In the genomic region with DNA sequence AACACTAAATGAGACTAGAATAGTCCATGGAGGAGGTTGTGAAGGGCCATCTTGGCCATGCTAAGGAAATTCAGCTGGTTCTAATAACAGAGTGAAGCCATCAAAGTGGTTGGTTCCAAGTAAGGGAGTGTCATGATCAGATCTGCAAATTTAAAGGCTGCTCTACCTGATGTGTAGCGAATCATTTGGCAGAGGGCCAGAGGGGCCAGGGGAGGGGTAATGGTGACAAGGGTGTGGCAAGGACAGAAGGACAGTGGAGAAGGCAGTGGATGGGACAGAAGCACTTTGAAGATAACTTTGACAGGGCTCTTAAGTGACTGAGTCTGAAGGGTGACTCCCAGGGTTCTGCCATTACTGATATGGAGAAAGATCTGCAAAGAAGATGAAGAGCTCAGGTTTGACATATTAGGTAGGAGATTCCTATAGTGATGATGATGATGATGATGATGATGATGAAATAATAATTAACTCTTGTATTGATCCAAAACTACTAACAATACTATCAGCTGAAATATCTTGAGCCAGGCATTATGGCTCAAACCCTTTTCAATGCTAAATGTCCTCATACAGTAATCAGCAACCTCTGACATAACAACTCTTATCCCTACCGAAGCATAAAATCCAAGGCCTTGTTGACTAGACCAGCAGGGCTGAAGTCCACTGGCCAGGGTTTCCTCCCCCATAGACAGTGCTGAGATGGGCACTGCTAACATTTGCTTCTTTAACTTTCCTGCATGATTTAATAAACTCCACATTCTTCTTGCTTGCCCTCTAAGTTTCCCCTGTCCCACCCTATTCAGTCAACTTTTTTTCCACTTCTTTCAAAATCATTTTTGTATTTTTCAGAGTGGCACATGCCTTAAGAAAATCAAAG, we compare ENCODE assay signal across 17 cellular contexts.
"Had no signal": no experiment of that assay in that cellular context is flagged by ENCODE, and none has a peak within 500 bp of the region (broad histone marks: within the 10 kb centered on the region; RNA-seq: fewer than 3 reads in every experiment).

No MANE protein-coding gene starts in this region.

- H3K27ac Mint-ChIP-seq: activated CD4-positive, alpha-beta memory T cell treated with anti-CD3 and anti-CD28 coated beads for 36 hours; activated CD8-positive, alpha-beta memory T cell treated with anti-CD3 and anti-CD28 coated beads, Interleukin-2, amount 10 ng/mL, durations not matched to agents 7 days and 5 days; activated naive CD8-positive, alpha-beta T cell treated with anti-CD3 and anti-CD28 coated beads, Interleukin-2, amount 10 ng/mL, durations not matched to agents 7 days and 5 days; endodermal cell had no signal

- H3K27me3 ChIP-seq: gastrocnemius medialis, heart right ventricle, transverse colon had no signal

- H3K9me3 ChIP-seq: gastrocnemius medialis, heart right ventricle, transverse colon had no signal

- H3K27me3 Mint-ChIP-seq: activated CD4-positive, alpha-beta memory T cell treated with anti-CD3 and anti-CD28 coated beads for 36 hours; activated CD4-positive, alpha-beta T cell treated with anti-CD3 and anti-CD28 coated beads for 36 hours; activated CD8-positive, alpha-beta memory T cell treated with anti-CD3 and anti-CD28 coated beads, Interleukin-2, amount 10 ng/mL, durations not matched to agents 7 days and 5 days; activated naive CD8-positive, alpha-beta T cell treated with anti-CD3 and anti-CD28 coated beads, Interleukin-2, amount 10 ng/mL, durations not matched to agents 7 days and 5 days had no signal

- H3K4me1 Mint-ChIP-seq: activated CD4-positive, alpha-beta T cell treated with anti-CD3 and anti-CD28 coated beads for 36 hours; activated CD8-positive, alpha-beta memory T cell treated with anti-CD3 and anti-CD28 coated beads, Interleukin-2, amount 10 ng/mL, durations not matched to agents 7 days and 5 days; activated naive CD8-positive, alpha-beta T cell treated with anti-CD3 and anti-CD28 coated beads, Interleukin-2, amount 10 ng/mL, durations not matched to agents 7 days and 5 days; endodermal cell; natural killer cell had no signal

- H3K27ac ChIP-seq: gastrocnemius medialis, heart right ventricle, transverse colon had no signal

- H3K4me3 Mint-ChIP-seq: activated CD4-positive, alpha-beta memory T cell treated with anti-CD3 and anti-CD28 coated beads for 36 hours; activated CD4-positive, alpha-beta T cell treated with anti-CD3 and anti-CD28 coated beads for 36 hours; activated CD8-positive, alpha-beta memory T cell treated with anti-CD3 and anti-CD28 coated beads, Interleukin-2, amount 10 ng/mL, durations not matched to agents 7 days and 5 days; activated naive CD8-positive, alpha-beta T cell treated with anti-CD3 and anti-CD28 coated beads, Interleukin-2, amount 10 ng/mL, durations not matched to agents 7 days and 5 days; activated T-cell treated with anti-CD3 and anti-CD28 coated beads, Interleukin-2, amount 50 U/mL, for 4 hours; endodermal cell; natural killer cell had no signal

- ATAC-seq: activated CD4-positive, alpha-beta T cell treated with anti-CD3 and anti-CD28 coated beads for 36 hours; activated CD8-positive, alpha-beta memory T cell treated with anti-CD3 and anti-CD28 coated beads, Interleukin-2, amount 10 ng/mL, durations not matched to agents 7 days and 5 days; activated T-cell treated with anti-CD3 and anti-CD28 coated beads, Interleukin-2, amount 50 U/mL, for 4 hours; gastrocnemius medialis; heart right ventricle; natural killer cell had no signal

- H3K4me3 ChIP-seq: gastrocnemius medialis, heart right ventricle, transverse colon had no signal

- H3K4me1 ChIP-seq: heart right ventricle, transverse colon had no signal

- H3K9me3 Mint-ChIP-seq: activated CD4-positive, alpha-beta memory T cell treated with anti-CD3 and anti-CD28 coated beads for 36 hours; activated naive CD8-positive, alpha-beta T cell treated with anti-CD3 and anti-CD28 coated beads, Interleukin-2, amount 10 ng/mL, durations not matched to agents 7 days and 5 days; activated T-cell treated with anti-CD3 and anti-CD28 coated beads, Interleukin-2, amount 50 U/mL, for 4 hours; endodermal cell; natural killer cell had no signal

- DNase-seq: activated CD4-positive, alpha-beta memory T cell treated with anti-CD3 and anti-CD28 coated beads for 36 hours; activated CD4-positive, alpha-beta T cell treated with anti-CD3 and anti-CD28 coated beads for 36 hours; activated CD8-positive, alpha-beta memory T cell treated with anti-CD3 and anti-CD28 coated beads, Interleukin-2, amount 10 ng/mL, durations not matched to agents 7 days and 5 days; activated effector memory CD4-positive, alpha-beta T cell treated with anti-CD3 and anti-CD28 coated beads, Interleukin-2, amount 50 U/mL, for 16 hours; activated naive CD8-positive, alpha-beta T cell treated with anti-CD3 and anti-CD28 coated beads, Interleukin-2, amount 10 ng/mL, durations not matched to agents 7 days and 5 days; activated T-cell treated with anti-CD3 and anti-CD28 coated beads, Interleukin-2, amount 50 U/mL, for 4 hours; anterior cingulate cortex; endodermal cell; gastrocnemius medialis; heart right ventricle; mammary epithelial cell; natural killer cell; retina; stimulated activated CD4-positive, alpha-beta T cell treated with anti-CD3 and anti-CD28 coated beads, Interleukin-2, amount 100 ng/mL, for 48 hours; stimulated activated naive CD4-positive, alpha-beta T cell; T-helper 1 cell; transverse colon had no signal
